ENCODE assay signal across 8 cellular contexts in the genomic region with DNA sequence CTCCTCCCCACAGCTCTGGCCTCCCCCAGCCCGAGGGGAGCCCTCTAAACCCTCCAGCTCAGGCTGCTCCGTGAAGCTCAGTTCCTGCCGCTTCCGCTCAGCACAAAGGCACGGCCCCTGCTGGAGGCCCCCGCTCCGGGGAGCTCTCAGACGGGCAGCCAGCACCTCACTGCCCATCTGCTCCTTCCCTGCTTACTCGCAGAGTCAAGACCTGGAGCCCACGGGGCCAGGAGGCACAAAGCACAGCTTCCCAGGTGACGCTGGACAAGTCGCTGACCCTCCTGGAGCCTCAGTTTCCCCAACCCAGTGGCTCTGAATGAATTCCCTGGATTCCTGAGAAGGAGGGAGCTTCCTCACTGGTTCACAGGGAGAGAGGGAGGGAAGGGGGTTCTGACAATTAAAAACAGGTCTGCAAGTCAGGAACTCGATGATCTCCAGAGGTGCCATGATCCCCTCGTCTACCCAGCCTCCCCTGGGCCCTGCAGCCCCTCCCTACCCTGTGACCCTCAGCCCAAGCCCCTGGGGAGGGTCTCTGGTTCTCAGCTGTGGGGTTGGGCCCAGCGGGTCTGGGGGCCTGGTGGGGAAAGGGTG. TPM values are rescaled to one million over a fixed set of nuclear protein-coding genes. Genes with fewer than 3 reads are reported as not detected.
DNase-seq lines count a peak whose midpoint lies in the region; TF ChIP-seq lines count a peak whose summit lies in the region.

No MANE protein-coding gene starts in this region.

- H3K36me3 ChIP-seq in fibroblast of lung (ENCODE audit: control insufficient read depth, insufficient read depth, low read length) (no peaks in the 10 kb centered on the region), rectal smooth muscle tissue (ENCODE audit: control insufficient read depth, insufficient read depth, low read length) (no peaks in the 10 kb centered on the region)

- peak overlapping the region in 3 of 4 experiments; percentile 6 to 28 (median 18) for H3K4me3 ChIP-seq in fibroblast of lung (replicated peaks in 1 of 4; ENCODE audit: control extremely low read depth in 1 of 4, insufficient read depth in 1 of 4, low read depth in 3 of 4, low read length in 4 of 4)
- peak overlapping the region; percentile 1 for H3K4me3 ChIP-seq in rectal smooth muscle tissue (ENCODE audit: low read length)

- TF ChIP-seq CTCF in fibroblast of lung (conservative IDR thresholded peaks at IDR 0.05 in 1 of 2, IDR thresholded peaks at IDR 0.05 in 1 of 2; ENCODE audit: low read depth in 1 of 2, low read length in 2 of 2) = peak in 1 of 2 donors; percentile 29

- H3K27ac ChIP-seq in fibroblast of lung (ENCODE audit: insufficient read depth, low read length) (peak overlapping the region; percentile 59), rectal smooth muscle tissue (ENCODE audit: low read depth, low read length) (no peak overlapping the region)

- H3K9me3 ChIP-seq in fibroblast of lung (ENCODE audit: control insufficient read depth, insufficient read depth, low read depth, low read length) = no peaks in the 10 kb centered on the region

- H3K79me2 ChIP-seq in fibroblast of lung (ENCODE audit: control insufficient read depth, insufficient read depth, low read length) = peaks cover 37% of the 10 kb centered on the region

- peak; percentile 4 for DNase-seq in stimulated activated CD4-positive, alpha-beta T cell treated with anti-CD3 and anti-CD28 coated beads, Interleukin-12 subunit alpha, Interleukin-12 subunit beta, amount 100 ng/mL, for 4 hours
- DNase-seq in stimulated activated CD4-positive, alpha-beta T cell treated with anti-CD3 and anti-CD28 coated beads, Interleukin-4, amount 100 ng/mL, for 24 hours = no peak
- DNase-seq in activated CD4-positive, alpha-beta T cell treated with anti-CD3 and anti-CD28 coated beads, Interleukin-2, amount 50 U/mL, for 4 hours = peak; percentile 8
- DNase-seq in fibroblast of lung (ENCODE audit: low read depth in 2 of 2) (peak; percentile 33 to 48), anterior cingulate cortex (lab: John Stamatoyannopoulos, UW) (no peak), DMS153 treated with DMSO at 0.1 percent for 48 hours (lab: John Stamatoyannopoulos, UW; ENCODE audit: unreplicated experiment) (no peak), NCI-H1436 treated with DMSO at 0.1 percent for 48 hours (lab: John Stamatoyannopoulos, UW) (no peak)

- H2AFZ ChIP-seq in fibroblast of lung (ENCODE audit: low read length) = no peak overlapping the region

- no peaks in the 10 kb centered on the region for H4K20me1 ChIP-seq in fibroblast of lung (ENCODE audit: control insufficient read depth, extremely low read depth, insufficient read depth, low read length)

- H3K27me3 ChIP-seq in fibroblast of lung (ENCODE audit: control insufficient read depth, insufficient read depth, low read length) = no peaks in the 10 kb centered on the region
- no peaks in the 10 kb centered on the region for H3K27me3 ChIP-seq in rectal smooth muscle tissue (ENCODE audit: control insufficient read depth, insufficient read depth, low read length)

- H3K9ac ChIP-seq in fibroblast of lung (ENCODE audit: insufficient read depth, low read length) = peak overlapping the region; percentile 30
- H3K9ac ChIP-seq in rectal smooth muscle tissue (ENCODE audit: low read length) = no peak overlapping the region

- H3K4me2 ChIP-seq in fibroblast of lung (ENCODE audit: extremely low read depth, insufficient read depth, low read length) = peak overlapping the region; percentile 85

- H3K4me1 ChIP-seq in fibroblast of lung (ENCODE audit: control insufficient read depth, extremely low read depth, insufficient read depth, low read length) (peaks cover 22% of the 10 kb centered on the region), rectal smooth muscle tissue (ENCODE audit: control insufficient read depth, insufficient read depth, low read length) (no peaks in the 10 kb centered on the region)

RNA-seq across cellular contexts. Expression of gene VAV2, which starts 36.2 kb away (rescaled TPM):
- 15.2 and 17.7 TPM in 2 replicates for total RNA-seq in fibroblast of lung
- 13.7 and 14.9 TPM in 2 replicates for polyA plus RNA-seq in fibroblast of lung
- 17.3 and 18.1 TPM in 2 replicates for polyA plus RNA-seq in fibroblast of lung (2012)
- polyA minus RNA-seq in fibroblast of lung (ENCODE audit: low replicate concordance) = 25.0 and 30.8 TPM in 2 replicates

Comparison
In these comparisons a context has a peak if more than half of its experiments do, and no peak if none do; other contexts are left out.
1. DNase-seq: peak in stimulated activated CD4-positive, alpha-beta T cell treated with anti-CD3 and anti-CD28 coated beads, Interleukin-12 subunit alpha, Interleukin-12 subunit beta, amount 100 ng/mL, for 4 hours (single experiment), activated CD4-positive, alpha-beta T cell treated with anti-CD3 and anti-CD28 coated beads, Interleukin-2, amount 50 U/mL, for 4 hours (2 of 2) and fibroblast of lung (2 of 2); none in stimulated activated CD4-positive, alpha-beta T cell treated with anti-CD3 and anti-CD28 coated beads, Interleukin-4, amount 100 ng/mL, for 24 hours (single experiment), anterior cingulate cortex (0 of 58), DMS153 treated with DMSO at 0.1 percent for 48 hours (single experiment) and NCI-H1436 treated with DMSO at 0.1 percent for 48 hours (single experiment).